In the genomic region with DNA sequence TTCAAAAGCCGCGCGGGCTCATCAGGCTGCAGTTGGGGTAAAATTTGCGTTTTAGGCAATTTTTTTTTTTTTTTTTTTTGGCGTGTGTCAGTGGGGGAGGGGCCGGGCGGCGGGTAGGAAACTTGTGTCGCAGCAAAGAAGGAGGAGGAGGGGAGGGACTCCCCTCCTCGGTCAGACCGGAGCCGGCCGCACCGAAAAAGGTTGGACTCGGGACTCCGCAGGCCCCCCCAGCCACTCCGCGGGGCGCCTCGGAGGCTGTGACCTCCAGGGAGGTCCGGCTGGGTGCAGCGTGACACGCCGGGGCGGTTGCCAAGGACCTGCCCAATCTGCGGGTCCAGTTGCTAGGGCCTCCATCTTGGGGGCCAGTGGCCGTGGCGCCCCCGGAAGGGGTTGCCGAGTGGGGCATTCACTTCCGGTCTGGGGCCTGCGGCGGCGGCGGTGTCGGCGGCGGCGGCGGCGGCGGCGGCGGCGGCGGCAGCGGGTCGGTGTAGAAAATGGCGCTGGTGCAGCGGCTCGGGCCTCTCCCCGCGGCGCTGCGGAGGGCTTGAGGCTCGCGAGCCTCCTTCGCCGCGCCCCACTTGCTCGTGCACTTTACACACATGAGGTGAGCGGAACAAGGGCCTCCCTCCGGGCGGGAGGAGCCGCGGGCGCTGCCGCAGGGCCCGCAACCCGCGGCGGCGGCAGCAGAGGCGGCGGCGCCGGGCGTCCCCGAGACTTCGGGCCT, we compare ENCODE assay signal across 8 cellular contexts. TPM values are rescaled to one million over a fixed set of nuclear protein-coding genes. Genes with fewer than 3 reads are reported as not detected.
DNase-seq lines count a peak whose midpoint lies in the region; ATAC-seq and TF ChIP-seq lines count a peak whose summit lies in the region.

TNRC6A (plus strand) TSS at position 409 of the 724 bp plus-strand sequence; CDS start at position 600, 191 bp downstream.

- 0% methylated on average over 21 to 80 of the region's 80 CpGs for WGBS in adrenal gland, 4 donors
- WGBS in heart right ventricle, 2 donors = 0 to 1% methylated on average over 59 to 80 of the region's 80 CpGs
- WGBS in upper lobe of left lung, 2 donors = 0% methylated on average over 14 to 32 of the region's 80 CpGs

- H3K4me1 ChIP-seq in adrenal gland (replicated peaks in 1 of 2) (peaks cover 32 to 42% of the 10 kb centered on the region in 2 donors), heart right ventricle (peaks cover 5 to 44% (median 38%) of the 10 kb centered on the region in 9 donors), upper lobe of left lung (peaks cover 22 to 39% (median 31%) of the 10 kb centered on the region in 4 donors)

- no peak for TF ChIP-seq CTCF in GM12864 (IDR thresholded peaks at IDR 0.05; ENCODE audit: low read depth, low read length, missing control alignments)
- TF ChIP-seq CTCF in adrenal gland (IDR thresholded peaks at IDR 0.05) = no peak
- TF ChIP-seq CTCF in heart right ventricle (IDR thresholded peaks at IDR 0.05) = no peak
- TF ChIP-seq CTCF in upper lobe of left lung (IDR thresholded peaks at IDR 0.05) = peak in 1 of 6 experiments; percentile 6

- peak; percentile 95 for ATAC-seq in HG02588 (IDR thresholded peaks at IDR 0.05; ENCODE audit: unreplicated experiment)
- ATAC-seq in heart right ventricle = peak; percentile 93 to 98 (median 96)
- ATAC-seq in upper lobe of left lung (ENCODE audit: low FRiP score in 2 of 2) = peak; percentile 94 to 98

- intact Hi-C loops in adrenal gland (cut with DNase I) = no loop called here
- intact Hi-C loops in heart right ventricle (cut with DNase I) = loop anchor here in 1 of 10 donors (2.0 kb wide), 1 partner anchor 29 kb away; no protein-coding TSS in a partner anchor
- intact Hi-C loops in posterior vena cava (cut with DNase I) = no loop called here

- H3K4me3 ChIP-seq in GM12864 (ENCODE audit: low read depth, low read length) = peak within 1 kb of the TSS; percentile 75
- peak within 1 kb of the TSS; percentile 53 to 96 (median 80) for H3K4me3 ChIP-seq in adrenal gland
- H3K4me3 ChIP-seq in heart right ventricle = peak within 1 kb of the TSS; percentile 57 to 90 (median 83)
- peak within 1 kb of the TSS; percentile 73 to 94 (median 84) for H3K4me3 ChIP-seq in upper lobe of left lung

- H3K27ac ChIP-seq in adrenal gland (peak within 1 kb of the TSS; percentile 33 to 99 (median 96)), heart right ventricle (peak within 1 kb of the TSS; percentile 77 to 98 (median 96)), upper lobe of left lung (peak within 1 kb of the TSS; percentile 86 to 94 (median 90))

- H3K27me3 ChIP-seq in adrenal gland = no peaks in the 10 kb centered on the region
- H3K27me3 ChIP-seq in heart right ventricle = no peaks in the 10 kb centered on the region
- no peaks in the 10 kb centered on the region for H3K27me3 ChIP-seq in upper lobe of left lung

- H3K9me3 ChIP-seq in adrenal gland (replicated peaks in 1 of 3) = no peaks in the 10 kb centered on the region
- no peaks in the 10 kb centered on the region for H3K9me3 ChIP-seq in heart right ventricle
- no peaks in the 10 kb centered on the region for H3K9me3 ChIP-seq in upper lobe of left lung

- DNase-seq in GM12864 (ENCODE audit: low read depth) = peak; percentile 61
- DNase-seq in NCI-H1092 treated with DMSO at 0.1 percent for 48 hours (lab: John Stamatoyannopoulos, UW) = peak; percentile 85
- DNase-seq in T-helper 1 cell = peak; percentile 62 to 84 (median 69)
- peak; percentile 90 to 95 (median 92) for DNase-seq in adrenal gland
- DNase-seq in heart right ventricle = peak; percentile 90 to 93
- peak; percentile 97 for DNase-seq in posterior vena cava (ENCODE audit: low spot score)
- DNase-seq in upper lobe of left lung = peak; percentile 87 to 97

- TF ChIP-seq EP300 in upper lobe of left lung (IDR thresholded peaks at IDR 0.05) = no peak

- peak; percentile 69 to 77 for TF ChIP-seq POLR2A in adrenal gland (IDR thresholded peaks at IDR 0.05)
- TF ChIP-seq POLR2A in upper lobe of left lung (IDR thresholded peaks at IDR 0.05) = peak in 3 of 4 donors; percentile 57 to 82 (median 72)

- H3K36me3 ChIP-seq in adrenal gland (replicated peaks in 1 of 2) (peaks cover 0 to 7% of the 10 kb centered on the region in 2 donors), heart right ventricle (peaks cover 0 to 24% (median 0%) of the 10 kb centered on the region in 9 donors), upper lobe of left lung (peaks cover 0 to 10% (median 0%) of the 10 kb centered on the region in 4 donors)

RNA-seq across cellular contexts. Expression of gene TNRC6A, which starts in this region (rescaled TPM):
- total RNA-seq in adrenal gland = 10 to 100 TPM; 32.0 to 83.3 (median 54.0) TPM
- polyA plus RNA-seq in adrenal gland = 10 to 100 TPM; 38.7 to 69.3 (median 42.3) TPM
- total RNA-seq in heart right ventricle = 10 to 100 TPM; 31.6 to 51.4 (median 37.3) TPM
- 10 to 100 TPM in 1 of 2 donors, 1 to 10 TPM in 1; 8.3 to 35.1 TPM for polyA plus RNA-seq in heart right ventricle
- 10 to 100 TPM; 51.7 to 58.3 TPM for total RNA-seq in posterior vena cava
- total RNA-seq in upper lobe of left lung = 100 to 1,000 TPM in 1 of 6 donors, 10 to 100 TPM in 5; 35.2 to 152 (median 65.3) TPM

Comparison
In these comparisons a context has a peak if more than half of its experiments do, and no peak if none do; other contexts are left out.
1. Peak in every context shown above with its lines: DNase-seq, ATAC-seq, H3K4me3 ChIP-seq and H3K27ac ChIP-seq.